In the genomic region with DNA sequence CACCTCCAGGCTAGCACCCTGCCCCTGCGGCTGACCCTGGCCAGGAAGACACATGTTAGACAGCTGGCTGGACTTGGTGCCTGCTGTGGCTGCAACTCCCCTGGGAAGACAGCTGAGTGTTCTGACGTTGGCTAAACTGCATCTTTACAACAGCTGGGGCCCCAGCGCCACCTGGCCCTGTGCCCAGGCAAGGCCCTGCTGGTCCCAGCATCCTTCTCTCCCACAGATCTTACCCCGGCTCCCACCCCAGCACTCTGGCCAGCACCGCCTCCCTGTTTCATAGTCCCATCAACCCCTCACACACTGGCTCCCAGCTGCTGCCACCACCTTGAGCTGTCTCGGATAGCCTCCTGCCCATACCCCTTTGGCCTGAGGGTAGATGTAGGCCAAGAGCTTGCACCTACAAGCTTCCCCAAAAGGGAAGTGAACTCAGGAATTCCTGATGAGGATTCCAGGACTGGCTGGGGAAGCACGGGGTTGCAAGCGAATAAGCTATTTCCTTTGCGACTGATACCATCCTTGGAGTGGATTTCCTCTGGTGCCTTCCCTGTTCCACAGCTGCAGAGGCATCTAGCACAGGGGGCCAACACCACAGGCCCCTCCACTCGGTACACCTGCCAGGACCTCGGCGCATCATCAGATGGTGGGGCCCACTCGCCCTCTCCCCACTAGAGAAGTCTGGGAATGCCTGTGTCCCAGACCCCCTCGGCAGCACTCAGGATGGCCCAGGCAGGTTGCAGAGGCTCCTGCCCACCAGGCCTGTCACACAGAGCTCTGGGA, we compare ENCODE assay signal across 1 cellular context.
TF ChIP-seq lines count a peak whose summit lies in the region.

No MANE protein-coding gene starts in this region.

TF ChIP-seq in IMR-90, 13 proteins besides CTCF, POLR2A, EP300 and RAD21 (continued from another document):
- TF ChIP-seq, protein P1, sequence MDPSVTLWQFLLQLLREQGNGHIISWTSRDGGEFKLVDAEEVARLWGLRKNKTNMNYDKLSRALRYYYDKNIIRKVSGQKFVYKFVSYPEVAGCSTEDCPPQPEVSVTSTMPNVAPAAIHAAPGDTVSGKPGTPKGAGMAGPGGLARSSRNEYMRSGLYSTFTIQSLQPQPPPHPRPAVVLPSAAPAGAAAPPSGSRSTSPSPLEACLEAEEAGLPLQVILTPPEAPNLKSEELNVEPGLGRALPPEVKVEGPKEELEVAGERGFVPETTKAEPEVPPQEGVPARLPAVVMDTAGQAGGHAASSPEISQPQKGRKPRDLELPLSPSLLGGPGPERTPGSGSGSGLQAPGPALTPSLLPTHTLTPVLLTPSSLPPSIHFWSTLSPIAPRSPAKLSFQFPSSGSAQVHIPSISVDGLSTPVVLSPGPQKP (IDR thresholded peaks at IDR 0.05; ENCODE audit: borderline replicate concordance, low read depth, low read length): no peak
- no peak for TF ChIP-seq CEBPB (IDR thresholded peaks at IDR 0.05; ENCODE audit: low read depth, low read length)
- no peak for TF ChIP-seq RFX5 (IDR thresholded peaks at IDR 0.05; ENCODE audit: low read depth, low read length)
- TF ChIP-seq MXI1 (IDR thresholded peaks at IDR 0.05; ENCODE audit: borderline replicate concordance, low read depth, low read length): no peak
- TF ChIP-seq USF2 (IDR thresholded peaks at IDR 0.05; ENCODE audit: low read depth, low read length): no peak
- no peak for TF ChIP-seq CHD1 (IDR thresholded peaks at IDR 0.05; ENCODE audit: low read depth, low read length)
- TF ChIP-seq RCOR1 (IDR thresholded peaks at IDR 0.05; ENCODE audit: insufficient replicate concordance, low read length): no peak
- no peak for TF ChIP-seq MAZ (IDR thresholded peaks at IDR 0.05; ENCODE audit: borderline replicate concordance, low read depth, low read length)
